ENCODE assay signal across 36 cellular contexts in the genomic region with DNA sequence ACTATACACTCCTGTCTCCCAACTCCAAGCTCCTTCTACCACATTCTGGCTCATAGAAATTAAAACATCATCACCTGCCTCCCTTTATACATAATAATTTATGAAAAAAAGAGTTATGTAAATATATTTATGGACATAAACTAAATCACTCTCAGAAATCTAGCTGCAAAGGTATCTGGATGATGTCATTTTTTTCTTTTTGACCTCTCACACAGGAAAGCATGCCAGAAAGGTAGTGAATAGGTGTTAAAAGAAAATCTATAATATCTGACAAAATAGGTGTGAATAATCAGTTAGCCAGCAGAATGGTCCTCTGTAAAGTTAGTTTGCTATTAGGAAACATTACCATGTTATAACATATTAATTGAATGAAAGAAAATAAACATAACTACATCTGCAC. TPM values are rescaled to one million over a fixed set of nuclear protein-coding genes. Genes with fewer than 3 reads are reported as not detected.
"Had no signal": no experiment of that assay in that cellular context is flagged by ENCODE, and none has a peak within 500 bp of the region (broad histone marks: within the 10 kb centered on the region; RNA-seq: fewer than 3 reads in every experiment).

No MANE protein-coding gene starts in this region.

- DNase-seq: MG63, MM.1S, MV-4-11, NCI-H1048, NCI-H1092, NCI-H1092 treated with DMSO at 0.1 percent for 48 hours, NCI-H1105, NCI-H1105 treated with DMSO at 0.1 percent for 48 hours, NCI-H1417, NCI-H1417 treated with DMSO at 0.1 percent for 48 hours, NCI-H1436, NCI-H1436 treated with DMSO at 0.1 percent for 48 hours, NCI-H146, NCI-H1694, NCI-H1694 treated with DMSO at 0.1 percent for 48 hours, NCI-H187, NCI-H187 treated with DMSO at 0.1 percent for 48 hours, NCI-H1930, NCI-H2029, NCI-H2029 treated with DMSO at 0.1 percent for 48 hours, NCI-H2081, NCI-H2081 treated with DMSO at 0.1 percent for 48 hours, NCI-H2107, NCI-H2171, NCI-H2171 treated with DMSO at 0.1 percent for 48 hours, NCI-H2227 treated with DMSO at 0.1 percent for 48 hours, NCI-H226, NCI-H345, NCI-H446, NCI-H446 treated with DMSO at 0.1 percent for 48 hours, NCI-H510A, NCI-H510A treated with DMSO at 0.1 percent for 48 hours, NCI-H524, NCI-H524 treated with DMSO at 0.1 percent for 48 hours, NCI-H526 had no signal

- H3K9me3 ChIP-seq: MG63 had no signal

- H3K36me3 ChIP-seq: MG63 had no signal

- H3K4me3 ChIP-seq: MG63 had no signal

RNA-seq across cellular contexts. Expression of a gene that starts 7.7 kb away (rescaled TPM):
- total RNA-seq: M059J had no signal

RNA-seq across cellular contexts. Expression of a gene that starts 7.8 kb away (rescaled TPM):
- total RNA-seq: M059J had no signal
